Comparison of ENCODE assay signal across 9 cellular contexts in genomic region chr14:104816678-104816945, GRCh38. TPM values are rescaled to one million over a fixed set of nuclear protein-coding genes. Genes with fewer than 3 reads are reported as not detected.
DNase-seq lines count a peak whose midpoint lies in the region; ATAC-seq, FAIRE-seq and TF ChIP-seq lines count a peak whose summit lies in the region.
"Had no signal": no experiment of that assay in that cellular context is flagged by ENCODE, and none has a peak within 500 bp of the region (broad histone marks: within the 10 kb centered on the region; RNA-seq: fewer than 3 reads in every experiment).

No MANE protein-coding gene starts in this region.

- H3K4me1 Mint-ChIP-seq in T-helper 2 cell treated with Interferon-gamma antibody and Interleukin-4, amounts not matched to agents 5 μg/mL and 100 μg/mL, for 36 hours (ENCODE audit: low read depth): peaks cover 10% of the 10 kb centered on the region

- no peak for DNase-seq in T-helper 2 cell treated with Interferon-gamma antibody and Interleukin-4, amounts not matched to agents 5 μg/mL and 100 μg/mL, for 36 hours (ENCODE audit: low spot score)
- DNase-seq in T-helper 2 cell (no peak), kidney (no peak), thoracic aorta (ENCODE audit: low spot score) (no peak), 8988T (no peak), UCSD-AML1 (lab: John Stamatoyannopoulos, UW; ENCODE audit: unreplicated experiment) (no peak)
- no peak for DNase-seq in activated naive CD4-positive, alpha-beta T cell treated with anti-CD3 and anti-CD28 coated beads, Interleukin-2, amount 50 U/mL, for 72 hours (ENCODE audit: low spot score in 2 of 2)
- DNase-seq in activated effector memory CD4-positive, alpha-beta T cell treated with Interleukin-2 at 50 U/mL for 16 hours: no peak

- intact Hi-C loops in kidney (cut with DNase I): no loop called here

- no peaks in the 10 kb centered on the region for H3K27me3 ChIP-seq in thoracic aorta (replicated peaks; ENCODE audit: insufficient read depth)

- H3K4me3 Mint-ChIP-seq in T-helper 2 cell treated with Interferon-gamma antibody and Interleukin-4, amounts not matched to agents 5 μg/mL and 100 μg/mL, for 36 hours: peak overlapping the region; percentile 91

- no peaks in the 10 kb centered on the region for H3K27me3 Mint-ChIP-seq in T-helper 2 cell treated with Interferon-gamma antibody and Interleukin-4, amounts not matched to agents 5 μg/mL and 100 μg/mL, for 36 hours (ENCODE audit: low read depth)

- H3K36me3 ChIP-seq in kidney (ENCODE audit: control insufficient read depth in 1 of 2, insufficient read depth in 2 of 2, low read length in 2 of 2) (no peaks in the 10 kb centered on the region), thoracic aorta (peaks cover 3% of the 10 kb centered on the region)

- peak overlapping the region; percentile 92 for H3K27ac Mint-ChIP-seq in T-helper 2 cell treated with Interferon-gamma antibody and Interleukin-4, amounts not matched to agents 5 μg/mL and 100 μg/mL, for 36 hours
- peak overlapping the region; percentile 91 to 97 for H3K27ac Mint-ChIP-seq in activated naive CD4-positive, alpha-beta T cell treated with anti-CD3 and anti-CD28 coated beads, Interleukin-2, amount 50 U/mL, for 72 hours

- TF ChIP-seq CTCF in kidney (IDR thresholded peaks at IDR 0.05; ENCODE audit: borderline replicate concordance, extremely low read depth, insufficient read depth) (no peak), thoracic aorta (IDR thresholded peaks at IDR 0.05) (no peak)

- H3K9me3 Mint-ChIP-seq in T-helper 2 cell treated with Interferon-gamma antibody and Interleukin-4, amounts not matched to agents 5 μg/mL and 100 μg/mL, for 36 hours: no peaks in the 10 kb centered on the region
- no peaks in the 10 kb centered on the region for H3K9me3 Mint-ChIP-seq in activated naive CD4-positive, alpha-beta T cell treated with anti-CD3 and anti-CD28 coated beads, Interleukin-2, amount 50 U/mL, for 72 hours

- peaks cover 0 to 9% of the 10 kb centered on the region in 2 donors for H3K4me1 ChIP-seq in kidney (ENCODE audit: control insufficient read depth in 1 of 2, insufficient read depth in 1 of 2, low read depth in 1 of 2, low read length in 2 of 2)
- H3K4me1 ChIP-seq in thoracic aorta (ENCODE audit: control insufficient read depth in 1 of 2, low read depth in 2 of 2): peaks cover 7 to 23% of the 10 kb centered on the region in 2 donors

- H3K9me3 ChIP-seq in kidney (ENCODE audit: control insufficient read depth in 1 of 2, low read length in 2 of 2): no peaks in the 10 kb centered on the region
- no peaks in the 10 kb centered on the region for H3K9me3 ChIP-seq in thoracic aorta

- H3K36me3 Mint-ChIP-seq in T-helper 2 cell treated with Interferon-gamma antibody and Interleukin-4, amounts not matched to agents 5 μg/mL and 100 μg/mL, for 36 hours (ENCODE audit: low read depth): peaks cover 4% of the 10 kb centered on the region
- peaks cover 0 to 6% of the 10 kb centered on the region in 2 donors for H3K36me3 Mint-ChIP-seq in activated naive CD4-positive, alpha-beta T cell treated with anti-CD3 and anti-CD28 coated beads, Interleukin-2, amount 50 U/mL, for 72 hours

- H3K4me3 ChIP-seq in kidney (ENCODE audit: low read length in 2 of 2) (peak overlapping the region; percentile 79 to 83), thoracic aorta (peak overlapping the region; percentile 95)

- FAIRE-seq in kidney (lab: Jason Lieb, UNC): no peak
- FAIRE-seq: TTC549 had no signal

- H3K9ac ChIP-seq in kidney (ENCODE audit: low read length in 2 of 2): peak overlapping the region; percentile 72 to 96

- peak overlapping the region; percentile 90 to 93 for H3K27ac ChIP-seq in kidney (ENCODE audit: low read depth in 2 of 2, low read length in 2 of 2)
- H3K27ac ChIP-seq in thoracic aorta: peak overlapping the region; percentile 92 to 96

- peak in 1 of 2 donors; percentile 2 for ATAC-seq in activated naive CD4-positive, alpha-beta T cell treated with anti-CD3 and anti-CD28 coated beads, Interleukin-2, amount 50 U/mL, for 72 hours
- ATAC-seq in thoracic aorta (ENCODE audit: insufficient number of reproducible peaks, low FRiP score, low read depth): no peak

RNA-seq across cellular contexts. Expression of gene ZBTB42, which starts 15.7 kb away (rescaled TPM):
- 1 to 10 TPM; 2.0 to 2.9 TPM for total RNA-seq in activated naive CD4-positive, alpha-beta T cell treated with anti-CD3 and anti-CD28 coated beads, Interleukin-2, amount 50 U/mL, for 72 hours
- total RNA-seq in kidney: 10.0 TPM
- polyA plus RNA-seq in kidney (ENCODE audit: insufficient read depth, low read depth, low replicate concordance): 3.9 TPM
- 1 to 10 TPM; 3.2 to 4.4 TPM for total RNA-seq in thoracic aorta

RNA-seq across cellular contexts. Expression of gene AKT1, which starts 21.1 kb away (rescaled TPM):
- total RNA-seq in activated naive CD4-positive, alpha-beta T cell treated with anti-CD3 and anti-CD28 coated beads, Interleukin-2, amount 50 U/mL, for 72 hours: 100 to 1,000 TPM; 111 to 113 TPM
- total RNA-seq in kidney: 125 TPM
- polyA plus RNA-seq in kidney (ENCODE audit: insufficient read depth, low read depth, low replicate concordance): 70.6 TPM
- 100 to 1,000 TPM; 158 to 162 TPM for total RNA-seq in thoracic aorta

RNA-seq across cellular contexts. Expression of gene CEP170B, which starts 48.5 kb away (rescaled TPM):
- 1 to 10 TPM; 6.0 to 9.4 TPM for total RNA-seq in activated naive CD4-positive, alpha-beta T cell treated with anti-CD3 and anti-CD28 coated beads, Interleukin-2, amount 50 U/mL, for 72 hours
- total RNA-seq in kidney: 42.4 TPM
- 8.1 TPM for polyA plus RNA-seq in kidney (ENCODE audit: insufficient read depth, low read depth, low replicate concordance)
- 10 to 100 TPM; 35.2 to 38.2 TPM for total RNA-seq in thoracic aorta
